ENCODE assay signal across 1 cellular context in genomic region chr17:17028059-17028877, GRCh38.
A peak's percentile ranks its signal among the peaks of the same experiment; 100 is the strongest.
TF ChIP-seq lines count a peak whose summit lies in the region.

No MANE protein-coding gene starts in this region.

TF ChIP-seq in H1, 55 proteins besides CTCF, POLR2A, EP300 and RAD21:
- TF ChIP-seq CHD7 (IDR thresholded peaks at IDR 0.05; ENCODE audit: insufficient replicate concordance, low read length) (no peak), CHD2 (IDR thresholded peaks at IDR 0.05; ENCODE audit: low read length) (no peak), CTBP2 (IDR thresholded peaks at IDR 0.05; ENCODE audit: borderline replicate concordance, insufficient read depth, insufficient read length, low read length) (peak; percentile 15), TEAD4 (IDR thresholded peaks at IDR 0.05; ENCODE audit: low read depth, low read length) (peak; percentile 52; the same call in 1 of the 2 replicates), SRF (IDR thresholded peaks at IDR 0.05; ENCODE audit: low read depth, low read length) (no peak), MAX (IDR thresholded peaks at IDR 0.05) (0 out of 2 replicates have a peak, but pooled peaks have one; percentile 43)
